In genomic region chr9:15846611-15847010, GRCh38 we compare ENCODE assay signal across 27 cellular contexts.
"Had no signal": no experiment of that assay in that cellular context is flagged by ENCODE, and none has a peak within 500 bp of the region (broad histone marks: within the 10 kb centered on the region; RNA-seq: fewer than 3 reads in every experiment).

No MANE protein-coding gene starts in this region.

- H3K36me3 Mint-ChIP-seq: activated naive CD8-positive, alpha-beta T cell; T-cell had no signal

- H3K4me1 ChIP-seq: Peyer's patch, SJSA1 had no signal

- H3K4me3 ChIP-seq: cardiac muscle cell, K562, Peyer's patch, SJSA1 had no signal

- H3K9me3 Mint-ChIP-seq: activated CD4-positive, alpha-beta memory T cell treated with anti-CD3 and anti-CD28 coated beads, Interleukin-2, amount 10 ng/mL, durations not matched to agents 7 days and 5 days; activated naive CD4-positive, alpha-beta T cell treated with anti-CD3 and anti-CD28 coated beads for 36 hours; activated T-helper 17 cell treated with anti-CD3 and anti-CD28 coated beads, Interleukin-2, amount 50 U/mL, for 72 hours; T-cell had no signal

- H3K4me3 Mint-ChIP-seq: activated CD4-positive, alpha-beta memory T cell treated with anti-CD3 and anti-CD28 coated beads, Interleukin-2, amount 10 ng/mL, durations not matched to agents 7 days and 5 days; activated CD4-positive, alpha-beta T cell treated with anti-CD3 and anti-CD28 coated beads for 36 hours; activated naive CD4-positive, alpha-beta T cell treated with anti-CD3 and anti-CD28 coated beads for 36 hours; activated naive CD8-positive, alpha-beta T cell; activated T-helper 17 cell treated with anti-CD3 and anti-CD28 coated beads, Interleukin-2, amount 50 U/mL, for 72 hours; T-cell had no signal

- H3K27ac Mint-ChIP-seq: activated CD4-positive, alpha-beta memory T cell treated with anti-CD3 and anti-CD28 coated beads, Interleukin-2, amount 10 ng/mL, durations not matched to agents 7 days and 5 days; activated CD4-positive, alpha-beta T cell treated with anti-CD3 and anti-CD28 coated beads for 36 hours; activated naive CD4-positive, alpha-beta T cell treated with anti-CD3 and anti-CD28 coated beads for 36 hours; activated naive CD8-positive, alpha-beta T cell; activated T-helper 17 cell treated with anti-CD3 and anti-CD28 coated beads, Interleukin-2, amount 50 U/mL, for 72 hours; T-cell had no signal

- H3K9me3 ChIP-seq: Peyer's patch, SJSA1 had no signal

- H3K4me1 Mint-ChIP-seq: activated CD4-positive, alpha-beta memory T cell treated with anti-CD3 and anti-CD28 coated beads, Interleukin-2, amount 10 ng/mL, durations not matched to agents 7 days and 5 days; activated CD4-positive, alpha-beta T cell treated with anti-CD3 and anti-CD28 coated beads for 36 hours; activated T-helper 17 cell treated with anti-CD3 and anti-CD28 coated beads, Interleukin-2, amount 50 U/mL, for 72 hours; T-cell had no signal

- DNase-seq: activated CD4-positive, alpha-beta memory T cell treated with anti-CD3 and anti-CD28 coated beads, Interleukin-2, amount 10 ng/mL, durations not matched to agents 7 days and 5 days; activated CD4-positive, alpha-beta T cell treated with anti-CD3 and anti-CD28 coated beads for 36 hours; activated CD4-positive, alpha-beta T cell treated with anti-CD3 and anti-CD28 coated beads, Interleukin-2, amount 50 U/mL, for 1 hour; activated gamma-delta T cell; activated naive CD4-positive, alpha-beta T cell treated with anti-CD3 and anti-CD28 coated beads for 36 hours; activated T-cell treated with anti-CD3 and anti-CD28 coated beads for 4 hours; activated T-cell treated with anti-CD3 and anti-CD28 coated beads, Interleukin-2, amount 50 U/mL, for 48 hours; amygdala; brain microvascular endothelial cell; Karpas-422; MM.1S; NCI-H1105; NCI-H1436; NCI-H187; NCI-H2081; NCI-H446; NCI-H524; Peyer's patch; Right ventricle myocardium superior; T-cell; WERI-Rb-1 had no signal

- H3K27ac ChIP-seq: brain microvascular endothelial cell, cardiac muscle cell, Peyer's patch, RWPE1, SJSA1, WERI-Rb-1 had no signal

- H3K27me3 ChIP-seq: brain microvascular endothelial cell, cardiac muscle cell, Peyer's patch, SJSA1 had no signal

- ATAC-seq: activated CD4-positive, alpha-beta T cell treated with anti-CD3 and anti-CD28 coated beads for 36 hours; activated T-helper 17 cell treated with anti-CD3 and anti-CD28 coated beads, Interleukin-2, amount 50 U/mL, for 72 hours; K562; T-cell had no signal

- H3K36me3 ChIP-seq: brain microvascular endothelial cell, cardiac muscle cell, Peyer's patch, SJSA1, WERI-Rb-1 had no signal
